6 cellular contexts compared by ENCODE assay signal in the genomic region with DNA sequence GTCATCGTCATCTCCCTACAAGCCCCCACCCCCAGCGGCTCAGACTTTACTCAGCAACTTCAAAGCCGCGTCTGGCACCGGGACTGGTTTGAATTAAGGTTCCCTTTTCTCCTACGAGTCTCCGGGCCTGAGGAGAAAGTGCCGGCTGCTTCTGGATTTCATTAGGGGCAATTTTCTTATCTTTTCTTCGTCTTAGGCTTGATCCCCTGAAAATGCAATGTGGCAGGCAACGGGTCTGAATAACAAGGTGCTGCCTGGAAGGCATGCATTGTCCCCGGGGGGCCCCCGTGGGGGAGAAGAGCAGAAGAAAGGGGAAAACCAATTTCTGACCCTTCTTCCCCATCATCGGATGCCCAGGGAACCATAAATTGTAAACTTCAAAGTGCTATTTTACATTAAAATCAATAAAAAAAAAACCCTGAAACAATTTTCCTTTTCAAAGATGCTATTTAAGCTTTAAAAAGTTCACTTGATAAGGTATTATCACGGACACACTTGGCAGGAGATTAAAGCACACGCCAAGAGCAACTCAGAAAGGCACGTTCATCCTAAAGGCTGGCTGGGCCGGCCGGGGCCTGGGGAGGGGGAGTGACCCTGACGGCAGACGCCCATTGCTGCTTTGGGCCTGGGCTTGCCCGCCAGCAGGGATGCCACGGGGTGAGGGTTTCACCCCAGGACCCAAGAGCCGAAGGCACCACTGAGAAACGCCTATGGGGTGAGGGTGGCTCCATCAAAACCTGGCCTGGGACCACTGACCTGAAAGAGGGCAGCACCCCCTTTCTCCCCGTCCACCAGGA.
"Had no signal": no experiment of that assay in that cellular context is flagged by ENCODE, and none has a peak within 500 bp of the region (broad histone marks: within the 10 kb centered on the region; RNA-seq: fewer than 3 reads in every experiment).

No MANE protein-coding gene starts in this region.

- H3K4me1 Mint-ChIP-seq: H9 had no signal

- ATAC-seq: K562 had no signal

- H3K9me3 Mint-ChIP-seq: H9 had no signal

- H3K9ac ChIP-seq: GM23248 had no signal

- H2AFZ ChIP-seq: GM23248 had no signal

- H3K27ac ChIP-seq: GM23248 had no signal

- DNase-seq: GM23248, GOT3, H9, HCEC 1CT, IMR-90 had no signal

- H3K4me3 Mint-ChIP-seq: H9 had no signal

- H3K4me3 ChIP-seq: GM23248, K562 had no signal
